ENCODE assay signal across 1 cellular context in genomic region chr1:12657060-12657866, GRCh38.
A peak's percentile ranks its signal among the peaks of the same experiment; 100 is the strongest.
TF ChIP-seq lines count a peak whose summit lies in the region.

No MANE protein-coding gene starts in this region.

TF ChIP-seq in K562, 482 proteins besides CTCF, POLR2A, EP300 and RAD21 (continued from another document and continues in another):
- TF ChIP-seq ZBTB2 (IDR thresholded peaks at IDR 0.05) (no peak), ATF6 (CRISPR knock-in tag; IDR thresholded peaks at IDR 0.05) (no peak), C11orf30 (IDR thresholded peaks at IDR 0.05; ENCODE audit: low read depth) (no peak), NKRF (IDR thresholded peaks at IDR 0.05; ENCODE audit: borderline replicate concordance) (peak; percentile 91), RFX1 (IDR thresholded peaks at IDR 0.05) (no peak; the same call in 1 of the 2 replicates), CBX2 (IDR thresholded peaks at IDR 0.05; ENCODE audit: insufficient read depth, low read length, poor library complexity, severe bottlenecking) (no peak), POLR2AphosphoS2 (IDR thresholded peaks at IDR 0.05; ENCODE audit: low read length) (no peak), SP1 (CRISPR knock-in tag; IDR thresholded peaks at IDR 0.05) (peak; percentile 92), ZNF217 (CRISPR knock-in tag; IDR thresholded peaks at IDR 0.05) (no peak), CTBP1 (IDR thresholded peaks at IDR 0.05; ENCODE audit: borderline replicate concordance) (peak; percentile 70), KLF10 (CRISPR knock-in tag; IDR thresholded peaks at IDR 0.05) (no peak), SIN3A (IDR thresholded peaks at IDR 0.05; ENCODE audit: borderline replicate concordance in 2 of 2, control insufficient read depth in 1 of 2, low read depth in 2 of 2, low read length in 2 of 2) (peak; percentile 1 to 87; a peak in 2 of 4 replicates), SMARCA4 (IDR thresholded peaks at IDR 0.05) (no peak), PHF21A (IDR thresholded peaks at IDR 0.05; ENCODE audit: borderline replicate concordance, low read depth) (0 out of 2 replicates have a peak, but pooled peaks have one; percentile 10), ATF4 (CRISPR knock-in tag; IDR thresholded peaks at IDR 0.05) (no peak), ZNF263 (CRISPR knock-in tag; IDR thresholded peaks at IDR 0.05; ENCODE audit: borderline replicate concordance) (no peak), TBL1XR1 (IDR thresholded peaks at IDR 0.05; ENCODE audit: low read length in 2 of 2) (0 out of 4 replicates have a peak, but pooled peaks of 1 of the 2 experiments have one; percentile 30), NFXL1 (CRISPR knock-in tag; IDR thresholded peaks at IDR 0.05) (no peak), SMAD2 (IDR thresholded peaks at IDR 0.05; ENCODE audit: low read depth, low read length) (no peak), PML (IDR thresholded peaks at IDR 0.05; ENCODE audit: low read length) (peak; percentile 79), TGIF2 (CRISPR knock-in tag; IDR thresholded peaks at IDR 0.05) (no peak), BACH1 (tag; IDR thresholded peaks at IDR 0.05) (no peak), POLR2H (tag; IDR thresholded peaks at IDR 0.05; ENCODE audit: low read depth) (peak; percentile 84; the same call in 1 of the 2 replicates), POU5F1 (IDR thresholded peaks at IDR 0.05; ENCODE audit: borderline replicate concordance, low read depth, low read length, partially characterized antibody) (no peak), BRF1 (IDR thresholded peaks at IDR 0.05; ENCODE audit: borderline replicate concordance, extremely low read depth, insufficient read length) (no peak), ZNF57 (CRISPR knock-in tag; IDR thresholded peaks at IDR 0.05) (no peak), MTA1 (IDR thresholded peaks at IDR 0.05; ENCODE audit: borderline replicate concordance) (peak; percentile 46; the same call in 1 of the 2 replicates), E2F8 (IDR thresholded peaks at IDR 0.05; ENCODE audit: low read depth, partially characterized antibody) (no peak), REST (CRISPR knock-in tag; IDR thresholded peaks at IDR 0.05; ENCODE audit: low read depth) (no peak), ARID2 (IDR thresholded peaks at IDR 0.05) (0 out of 2 replicates have a peak, but pooled peaks have one; percentile 21), GATAD2B (IDR thresholded peaks at IDR 0.05; ENCODE audit: borderline replicate concordance) (no peak), ZNF592 (IDR thresholded peaks at IDR 0.05) (peak; percentile 76), AFF4 (CRISPR knock-in tag; IDR thresholded peaks at IDR 0.05) (no peak; the same call in 1 of the 2 replicates), BRD9 (IDR thresholded peaks at IDR 0.05; ENCODE audit: low read depth, partially characterized antibody) (no peak)
